Comparison of ENCODE assay signal across 9 cellular contexts in the genomic region with DNA sequence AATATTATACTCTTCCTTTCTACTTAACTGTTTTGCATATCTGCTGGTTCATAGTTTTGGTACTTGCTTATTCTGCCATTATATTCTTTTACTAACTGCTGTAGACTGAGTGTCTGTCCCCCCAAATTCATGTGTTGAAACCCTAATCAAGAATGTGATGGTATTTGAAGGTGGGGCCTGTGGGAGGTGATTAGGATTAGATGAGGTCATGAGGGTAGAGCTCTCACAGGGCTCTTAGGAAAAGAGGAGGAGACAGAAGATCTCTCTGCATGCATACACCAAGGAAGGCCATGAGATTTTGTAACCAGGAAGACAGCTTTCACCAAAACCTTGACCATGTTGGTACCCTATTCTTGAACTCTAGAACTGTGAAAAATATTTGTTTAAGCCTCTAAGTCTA.
DNase-seq lines count a peak whose midpoint lies in the region; ATAC-seq, FAIRE-seq and TF ChIP-seq lines count a peak whose summit lies in the region.
"Had no signal": no experiment of that assay in that cellular context is flagged by ENCODE, and none has a peak within 500 bp of the region (broad histone marks: within the 10 kb centered on the region; RNA-seq: fewer than 3 reads in every experiment).

No MANE protein-coding gene starts in this region.

- no TSS peak for BruUV-seq in PC-3 (replicated peaks; lab: Mats Ljungman, UMichigan)

- H3K9me3 ChIP-seq in DOHH2 (ENCODE audit: control insufficient read depth, insufficient read depth, low read length) (peaks cover 8% of the 10 kb centered on the region; the same call in 1 of the 2 replicates), PC-3 (ENCODE audit: low read length) (no peaks in the 10 kb centered on the region)

- intact Hi-C loops in PC-3 (cut with micrococcal nuclease): no loop called here

- FAIRE-seq in HTR-8/SVneo (lab: Jason Lieb, UNC): no peak
- FAIRE-seq: D721Med had no signal

- no peak for TF ChIP-seq CTCF in DOHH2 (IDR thresholded peaks at IDR 0.05; ENCODE audit: low read depth, low read length, poor library complexity, severe bottlenecking)
- TF ChIP-seq CTCF in PC-3 (conservative IDR thresholded peaks at IDR 0.05; ENCODE audit: low read depth, low read length): no peak

- POLR2A ChIA-PET in PC-3 (lab: Charles Lee; ENCODE audit: unreplicated experiment): no interaction called here

- no peak for DNase-seq in activated naive CD4-positive, alpha-beta T cell treated with anti-CD3 and anti-CD28 coated beads, Interleukin-2, amount 50 U/mL, for 72 hours (ENCODE audit: low spot score in 2 of 2)
- DNase-seq in PC-3 (no peak), HTR-8/SVneo (ENCODE audit: insufficient read length, low spot score) (no peak)

- peaks cover 5 to 11% of the 10 kb centered on the region in 2 donors for H3K36me3 Mint-ChIP-seq in activated naive CD4-positive, alpha-beta T cell treated with anti-CD3 and anti-CD28 coated beads, Interleukin-2, amount 50 U/mL, for 72 hours

- peaks cover 3 to 7% of the 10 kb centered on the region in 2 donors for H3K9me3 Mint-ChIP-seq in activated naive CD4-positive, alpha-beta T cell treated with anti-CD3 and anti-CD28 coated beads, Interleukin-2, amount 50 U/mL, for 72 hours

- CTCF ChIA-PET in PC-3 (lab: Charles Lee): no interaction called here

- H3K4me2 ChIP-seq in DOHH2 (ENCODE audit: low read length) (peak overlapping the region; percentile 52), PC-3 (ENCODE audit: low read length) (no peak overlapping the region)

- H3K79me2 ChIP-seq in DOHH2 (ENCODE audit: control insufficient read depth, low read length) (no peaks in the 10 kb centered on the region), PC-3 (ENCODE audit: low read length) (no peaks in the 10 kb centered on the region)

- no peaks in the 10 kb centered on the region for H3F3A ChIP-seq in DOHH2 (ENCODE audit: control insufficient read depth, insufficient read depth)
- no peaks in the 10 kb centered on the region for H3F3A ChIP-seq in PC-3 (ENCODE audit: low read length, unreplicated experiment)

- H3K9me2 ChIP-seq in DOHH2 (replicated peaks; ENCODE audit: control insufficient read depth, low read length): no peaks in the 10 kb centered on the region
- no peaks in the 10 kb centered on the region for H3K9me2 ChIP-seq in PC-3 (replicated peaks; ENCODE audit: low read length)

- no peak overlapping the region for H2AFZ ChIP-seq in PC-3 (ENCODE audit: low read length)

- H4K20me1 ChIP-seq in DOHH2 (ENCODE audit: control insufficient read depth, insufficient read depth, low read depth, low read length) (no peaks in the 10 kb centered on the region), PC-3 (ENCODE audit: low read length) (no peaks in the 10 kb centered on the region)

- H3K36me3 ChIP-seq in DOHH2 (ENCODE audit: control insufficient read depth, low read length) (no peaks in the 10 kb centered on the region), PC-3 (ENCODE audit: low read depth, low read length) (no peaks in the 10 kb centered on the region)

- H3K4me3 ChIP-seq in DOHH2 (ENCODE audit: low read length) (0 out of 2 replicates have a peak overlapping the region, but pooled peaks have one; percentile 42), PC-3 (ENCODE audit: low read length) (no peak overlapping the region)

- H3K27me3 ChIP-seq in DOHH2 (ENCODE audit: control insufficient read depth, low read length): no peaks in the 10 kb centered on the region
- H3K27me3 ChIP-seq in PC-3 (ENCODE audit: low read length): no peaks in the 10 kb centered on the region

- peak; percentile 9 for ATAC-seq in GM19467 (IDR thresholded peaks at IDR 0.05; ENCODE audit: unreplicated experiment)
- ATAC-seq in HG03175 (IDR thresholded peaks at IDR 0.05; ENCODE audit: unreplicated experiment): peak; percentile 2
- peak in 1 of 2 donors; percentile 46 for ATAC-seq in activated naive CD4-positive, alpha-beta T cell treated with anti-CD3 and anti-CD28 coated beads, Interleukin-2, amount 50 U/mL, for 72 hours
- no peak for ATAC-seq in PC-3
- ATAC-seq in GM18858 (IDR thresholded peaks at IDR 0.05; ENCODE audit: unreplicated experiment): no peak
- ATAC-seq in GM18873 (IDR thresholded peaks at IDR 0.05; ENCODE audit: low FRiP score, unreplicated experiment): no peak

- H3K4me1 ChIP-seq in DOHH2 (ENCODE audit: control insufficient read depth, low read length) (peaks cover 35% of the 10 kb centered on the region), PC-3 (ENCODE audit: insufficient read depth, low read length) (no peaks in the 10 kb centered on the region)

- peak overlapping the region; percentile 78 to 80 for H3K27ac Mint-ChIP-seq in activated naive CD4-positive, alpha-beta T cell treated with anti-CD3 and anti-CD28 coated beads, Interleukin-2, amount 50 U/mL, for 72 hours

- H3K27ac ChIP-seq in DOHH2 (ENCODE audit: low read depth, low read length) (no peak overlapping the region), PC-3 (ENCODE audit: low read length) (no peak overlapping the region)

- no peak overlapping the region for H3K9ac ChIP-seq in PC-3 (ENCODE audit: low read length)

Comparison
In these comparisons a context has a peak if more than half of its experiments do, and no peak if none do; other contexts are left out.
1. ATAC-seq: peak in GM19467 (single experiment) and HG03175 (single experiment); none in PC-3 (single experiment), GM18858 (single experiment) and GM18873 (single experiment).